1 cellular context compared by ENCODE assay signal in the genomic region with DNA sequence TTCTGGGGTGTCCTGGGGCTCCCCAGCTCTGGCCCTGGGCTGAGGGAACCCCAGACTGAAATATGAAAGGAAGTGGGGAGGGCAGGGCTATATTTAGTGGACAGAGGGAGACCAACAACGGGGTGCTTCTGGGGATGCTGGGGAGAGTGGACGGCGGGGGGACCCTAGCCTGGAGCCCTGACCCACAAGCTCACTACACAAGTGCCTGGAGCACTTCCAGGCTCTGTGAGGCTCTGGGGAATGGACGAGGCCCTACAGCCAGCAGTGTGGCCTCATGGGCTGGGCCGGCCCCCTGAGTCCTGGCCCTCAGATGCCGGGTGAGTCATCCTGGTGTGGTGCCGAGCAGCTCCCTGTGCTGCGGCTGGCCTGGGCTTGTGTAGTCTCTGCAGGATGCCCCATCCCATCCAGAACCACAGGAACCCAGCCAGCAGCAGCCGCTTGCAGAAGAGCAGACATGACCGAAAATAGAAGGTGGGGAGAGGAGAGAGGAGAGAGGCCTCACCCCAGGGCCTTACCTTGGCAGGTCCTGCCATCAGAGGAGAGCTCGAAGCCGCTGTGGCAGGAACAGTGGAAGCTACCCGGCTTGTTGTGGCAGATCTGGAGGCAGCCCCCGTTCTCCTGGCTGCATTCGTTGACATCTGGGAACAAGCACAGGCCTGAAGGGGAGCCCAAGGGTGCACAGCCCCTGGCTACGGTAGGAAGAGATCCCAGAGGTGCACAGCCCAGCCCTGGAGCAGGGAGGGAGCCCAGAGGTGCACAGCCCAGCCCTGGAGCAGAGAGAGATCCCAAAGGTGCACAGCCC.
TF ChIP-seq lines count a peak whose summit lies in the region.

No MANE protein-coding gene starts in this region.

TF ChIP-seq in HEK293, 187 proteins besides CTCF, POLR2A, EP300 and RAD21 (continued from another document and continues in another):
- TF ChIP-seq ZNF473 (tag by site-specific recombination; IDR thresholded peaks at IDR 0.05) (no peak), PBX3 (CRISPR knock-in tag; IDR thresholded peaks at IDR 0.05) (no peak), ZNF155 (tag by site-specific recombination; IDR thresholded peaks at IDR 0.05) (no peak), GLIS1 (tag by site-specific recombination; IDR thresholded peaks at IDR 0.05) (peak; percentile 66; the same call in 1 of the 2 replicates), SALL2 (tag by site-specific recombination; IDR thresholded peaks at IDR 0.05; ENCODE audit: borderline replicate concordance) (no peak), HIC1 (tag by site-specific recombination; IDR thresholded peaks at IDR 0.05) (no peak), PRDM10 (tag by site-specific recombination; IDR thresholded peaks at IDR 0.05) (peak; percentile 55), GLI2 (tag by site-specific recombination; IDR thresholded peaks at IDR 0.05; ENCODE audit: borderline replicate concordance, low read depth) (no peak), ELK4 (IDR thresholded peaks at IDR 0.05; ENCODE audit: borderline replicate concordance, low read depth, low read length) (no peak), ZNF426 (tag by site-specific recombination; IDR thresholded peaks at IDR 0.05) (no peak), MEIS1 (CRISPR knock-in tag; IDR thresholded peaks at IDR 0.05; ENCODE audit: borderline replicate concordance) (no peak), ZNF211 (tag by site-specific recombination; IDR thresholded peaks at IDR 0.05; ENCODE audit: low read depth) (no peak), OVOL3 (tag by site-specific recombination; IDR thresholded peaks at IDR 0.05) (no peak), TRIM28 (IDR thresholded peaks at IDR 0.05; ENCODE audit: borderline replicate concordance, low read length) (no peak), ZNF747 (tag by site-specific recombination; IDR thresholded peaks at IDR 0.05) (no peak), KLF7 (tag by site-specific recombination; IDR thresholded peaks at IDR 0.05; ENCODE audit: borderline replicate concordance) (no peak), ZNF768 (tag by site-specific recombination; IDR thresholded peaks at IDR 0.05) (no peak), ZNF292 (tag by site-specific recombination; IDR thresholded peaks at IDR 0.05; ENCODE audit: borderline replicate concordance, low read depth) (no peak), ZNF398 (tag by site-specific recombination; IDR thresholded peaks at IDR 0.05) (no peak), FEZF1 (tag by site-specific recombination; IDR thresholded peaks at IDR 0.05) (no peak), ZNF677 (tag by site-specific recombination; IDR thresholded peaks at IDR 0.05) (no peak), HOXA7 (CRISPR knock-in tag; IDR thresholded peaks at IDR 0.05; ENCODE audit: borderline replicate concordance) (no peak), ZNF121 (tag by site-specific recombination; IDR thresholded peaks at IDR 0.05) (no peak), BCL11B (tag by site-specific recombination; IDR thresholded peaks at IDR 0.05; ENCODE audit: low read depth) (no peak), BCL11A (tag by site-specific recombination; IDR thresholded peaks at IDR 0.05; ENCODE audit: low read depth) (no peak), ZNF571 (tag by site-specific recombination; IDR thresholded peaks at IDR 0.05) (no peak), SP2 (tag by site-specific recombination; IDR thresholded peaks at IDR 0.05) (no peak; the same call in 1 of the 2 replicates), ZNF670 (tag by site-specific recombination; IDR thresholded peaks at IDR 0.05; ENCODE audit: low read depth) (no peak), ZNF350 (tag by site-specific recombination; IDR thresholded peaks at IDR 0.05) (no peak), ZNF341 (tag by site-specific recombination; IDR thresholded peaks at IDR 0.05; ENCODE audit: low read depth) (no peak; the same call in none of the 2 replicates), ZNF660 (tag by site-specific recombination; IDR thresholded peaks at IDR 0.05) (peak; percentile 72)
- TF ChIP-seq, protein P1, sequence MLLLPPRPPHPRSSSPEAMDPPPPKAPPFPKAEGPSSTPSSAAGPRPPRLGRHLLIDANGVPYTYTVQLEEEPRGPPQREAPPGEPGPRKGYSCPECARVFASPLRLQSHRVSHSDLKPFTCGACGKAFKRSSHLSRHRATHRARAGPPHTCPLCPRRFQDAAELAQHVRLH (tag by site-specific recombination; IDR thresholded peaks at IDR 0.05) = no peak
- TF ChIP-seq, protein P2, sequence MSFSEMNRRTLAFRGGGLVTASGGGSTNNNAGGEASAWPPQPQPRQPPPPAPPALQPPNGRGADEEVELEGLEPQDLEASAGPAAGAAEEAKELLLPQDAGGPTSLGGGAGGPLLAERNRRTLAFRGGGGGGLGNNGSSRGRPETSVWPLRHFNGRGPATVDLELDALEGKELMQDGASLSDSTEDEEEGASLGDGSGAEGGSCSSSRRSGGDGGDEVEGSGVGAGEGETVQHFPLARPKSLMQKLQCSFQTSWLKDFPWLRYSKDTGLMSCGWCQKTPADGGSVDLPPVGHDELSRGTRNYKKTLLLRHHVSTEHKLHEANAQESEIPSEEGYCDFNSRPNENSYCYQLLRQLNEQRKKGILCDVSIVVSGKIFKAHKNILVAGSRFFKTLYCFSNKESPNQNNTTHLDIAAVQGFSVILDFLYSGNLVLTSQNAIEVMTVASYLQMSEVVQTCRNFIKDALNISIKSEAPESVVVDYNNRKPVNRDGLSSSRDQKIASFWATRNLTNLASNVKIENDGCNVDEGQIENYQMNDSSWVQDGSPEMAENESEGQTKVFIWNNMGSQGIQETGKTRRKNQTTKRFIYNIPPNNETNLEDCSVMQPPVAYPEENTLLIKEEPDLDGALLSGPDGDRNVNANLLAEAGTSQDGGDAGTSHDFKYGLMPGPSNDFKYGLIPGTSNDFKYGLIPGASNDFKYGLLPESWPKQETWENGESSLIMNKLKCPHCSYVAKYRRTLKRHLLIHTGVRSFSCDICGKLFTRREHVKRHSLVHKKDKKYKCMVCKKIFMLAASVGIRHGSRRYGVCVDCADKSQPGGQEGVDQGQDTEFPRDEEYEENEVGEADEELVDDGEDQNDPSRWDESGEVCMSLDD (tag by site-specific recombination; IDR thresholded peaks at IDR 0.05) = peak; percentile 89
- TF ChIP-seq, protein P3, sequence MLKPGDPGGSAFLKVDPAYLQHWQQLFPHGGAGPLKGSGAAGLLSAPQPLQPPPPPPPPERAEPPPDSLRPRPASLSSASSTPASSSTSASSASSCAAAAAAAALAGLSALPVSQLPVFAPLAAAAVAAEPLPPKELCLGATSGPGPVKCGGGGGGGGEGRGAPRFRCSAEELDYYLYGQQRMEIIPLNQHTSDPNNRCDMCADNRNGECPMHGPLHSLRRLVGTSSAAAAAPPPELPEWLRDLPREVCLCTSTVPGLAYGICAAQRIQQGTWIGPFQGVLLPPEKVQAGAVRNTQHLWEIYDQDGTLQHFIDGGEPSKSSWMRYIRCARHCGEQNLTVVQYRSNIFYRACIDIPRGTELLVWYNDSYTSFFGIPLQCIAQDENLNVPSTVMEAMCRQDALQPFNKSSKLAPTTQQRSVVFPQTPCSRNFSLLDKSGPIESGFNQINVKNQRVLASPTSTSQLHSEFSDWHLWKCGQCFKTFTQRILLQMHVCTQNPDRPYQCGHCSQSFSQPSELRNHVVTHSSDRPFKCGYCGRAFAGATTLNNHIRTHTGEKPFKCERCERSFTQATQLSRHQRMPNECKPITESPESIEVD (tag by site-specific recombination; IDR thresholded peaks at IDR 0.05) = no peak
- TF ChIP-seq, protein P4, sequence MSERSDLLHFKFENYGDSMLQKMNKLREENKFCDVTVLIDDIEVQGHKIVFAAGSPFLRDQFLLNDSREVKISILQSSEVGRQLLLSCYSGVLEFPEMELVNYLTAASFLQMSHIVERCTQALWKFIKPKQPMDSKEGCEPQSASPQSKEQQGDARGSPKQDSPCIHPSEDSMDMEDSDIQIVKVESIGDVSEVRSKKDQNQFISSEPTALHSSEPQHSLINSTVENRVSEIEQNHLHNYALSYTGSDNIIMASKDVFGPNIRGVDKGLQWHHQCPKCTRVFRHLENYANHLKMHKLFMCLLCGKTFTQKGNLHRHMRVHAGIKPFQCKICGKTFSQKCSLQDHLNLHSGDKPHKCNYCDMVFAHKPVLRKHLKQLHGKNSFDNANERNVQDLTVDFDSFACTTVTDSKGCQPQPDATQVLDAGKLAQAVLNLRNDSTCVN (tag by site-specific recombination; optimal IDR thresholded peaks at IDR 0.05) = no peak
- TF ChIP-seq, protein P5, sequence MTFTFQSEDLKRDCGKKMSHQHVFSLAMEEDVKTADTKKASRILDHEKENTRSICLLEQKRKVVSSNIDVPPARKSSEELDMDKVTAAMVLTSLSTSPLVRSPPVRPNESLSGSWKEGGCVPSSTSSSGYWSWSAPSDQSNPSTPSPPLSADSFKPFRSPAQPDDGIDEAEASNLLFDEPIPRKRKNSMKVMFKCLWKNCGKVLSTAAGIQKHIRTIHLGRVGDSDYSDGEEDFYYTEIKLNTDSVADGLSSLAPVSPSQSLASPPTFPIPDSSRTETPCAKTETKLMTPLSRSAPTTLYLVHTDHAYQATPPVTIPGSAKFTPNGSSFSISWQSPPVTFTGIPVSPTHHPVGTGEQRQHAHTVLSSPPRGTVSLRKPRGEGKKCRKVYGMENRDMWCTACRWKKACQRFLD (tag by site-specific recombination; IDR thresholded peaks at IDR 0.05) = no peak
